In genomic region chr1:33234588-33234990, GRCh38 we compare ENCODE assay signal across 20 cellular contexts. TPM values are rescaled to one million over a fixed set of nuclear protein-coding genes. Genes with fewer than 3 reads are reported as not detected.
A peak's percentile ranks its signal among the peaks of the same experiment; 100 is the strongest.
DNase-seq lines count a peak whose midpoint lies in the region; ATAC-seq and TF ChIP-seq lines count a peak whose summit lies in the region.
"Had no signal": no experiment of that assay in that cellular context is flagged by ENCODE, and none has a peak within 500 bp of the region (broad histone marks: within the 10 kb centered on the region; RNA-seq: fewer than 3 reads in every experiment).

No MANE protein-coding gene starts in this region.

- 100% methylated on average over 1 of the region's 7 CpGs for WGBS in mammary epithelial cell (ENCODE audit: low coverage, missing lambda C conversion rate)

- TF ChIP-seq CTCF in HEK293 (tag by site-specific recombination; IDR thresholded peaks at IDR 0.05) (no peak), mammary epithelial cell (conservative IDR thresholded peaks at IDR 0.05 in 1 of 2, IDR thresholded peaks at IDR 0.05 in 1 of 2; ENCODE audit: extremely low read depth in 1 of 2, insufficient read depth in 1 of 2, low read depth in 1 of 2, low read length in 2 of 2) (no peak), osteoblast (IDR thresholded peaks at IDR 0.05; ENCODE audit: extremely low read depth, low read depth, low read length) (no peak)

- H4K20me1 ChIP-seq in mammary epithelial cell (ENCODE audit: insufficient read depth, low read length) (no peaks in the 10 kb centered on the region), osteoblast (ENCODE audit: insufficient read depth, low read length) (no peaks in the 10 kb centered on the region)

- H3K27ac ChIP-seq in HEK293 (ENCODE audit: extremely low read depth, low read depth, low read length) (no peak overlapping the region), mammary epithelial cell (ENCODE audit: insufficient read depth, low read depth, low read length) (no peak overlapping the region), osteoblast (ENCODE audit: low read depth, low read length) (no peak overlapping the region)
- H3K27ac ChIP-seq: body of pancreas, GM23248, sigmoid colon had no signal

- H3K4me2 ChIP-seq in mammary epithelial cell (ENCODE audit: insufficient read depth, low read depth, low read length) (no peak overlapping the region), osteoblast (ENCODE audit: insufficient read depth, low read length) (no peak overlapping the region)
- H3K4me2 ChIP-seq: SK-N-SH had no signal

- no peak overlapping the region for H3K9ac ChIP-seq in mammary epithelial cell (ENCODE audit: insufficient read depth, low read length)
- H3K9ac ChIP-seq: GM23248, SK-N-SH had no signal

- ATAC-seq in sciatic nerve, result peak; percentile 17
- ATAC-seq: activated CD4-positive, CD25-positive, alpha-beta regulatory T cell treated with anti-CD3 and anti-CD28 coated beads, Interleukin-2, amount 50 U/mL, for 24 hours; body of pancreas had no signal

- DNase-seq in mammary epithelial cell (no peak), left kidney (ENCODE audit: low read depth, low spot score) (peak; percentile 80), sciatic nerve (ENCODE audit: low spot score) (no peak), osteoblast (ENCODE audit: insufficient read length, low spot score, missing footprints) (no peak), NCI-H1417 (lab: John Stamatoyannopoulos, UW) (no peak), T-helper 1 cell (no peak), NCI-H2029 (lab: John Stamatoyannopoulos, UW) (no peak)
- DNase-seq: activated naive CD8-positive, alpha-beta T cell treated with anti-CD3 and anti-CD28 coated beads for 36 hours; body of pancreas; cortex of kidney; GM23248; left cardiac atrium; NCI-H1436 treated with DMSO at 0.1 percent for 48 hours; NCI-H2227 treated with DMSO at 0.1 percent for 48 hours; PC-3; sigmoid colon; SK-N-SH; stimulated activated naive CD4-positive, alpha-beta T cell had no signal

- POLR2A ChIA-PET in HEK293 (lab: Yijun Ruan, JAX), result no interaction called here

- H3K79me2 ChIP-seq in mammary epithelial cell (ENCODE audit: insufficient read depth, low read length) (no peaks in the 10 kb centered on the region), osteoblast (ENCODE audit: insufficient read depth, low read length) (no peaks in the 10 kb centered on the region)

- intact Hi-C loops in mammary epithelial cell (cut with micrococcal nuclease), result no loop called here
- intact Hi-C loops in sciatic nerve (cut with DNase I), result no loop called here

- no peaks in the 10 kb centered on the region for H3K4me1 ChIP-seq in HEK293 (ENCODE audit: control insufficient read depth, insufficient read depth, low read length)
- peaks cover 16% of the 10 kb centered on the region for H3K4me1 ChIP-seq in mammary epithelial cell (ENCODE audit: insufficient read depth, low read length)
- H3K4me1 ChIP-seq in osteoblast (ENCODE audit: insufficient read depth, low read length), result no peaks in the 10 kb centered on the region
- H3K4me1 ChIP-seq: body of pancreas, sigmoid colon had no signal

- dilution Hi-C loops in mammary epithelial cell (cut with HindIII; ENCODE audit: low sequenced_read_pairs), result no loop called here

- H3K27me3 ChIP-seq in mammary epithelial cell (ENCODE audit: insufficient read depth, low read length) (no peaks in the 10 kb centered on the region), osteoblast (ENCODE audit: insufficient read depth, low read length) (no peaks in the 10 kb centered on the region)
- H3K27me3 ChIP-seq: body of pancreas, sigmoid colon had no signal

- no peak overlapping the region for H3K4me3 ChIP-seq in HEK293 (ENCODE audit: low read depth, low read length)
- H3K4me3 ChIP-seq in mammary epithelial cell (replicated peaks in 1 of 3; ENCODE audit: insufficient read depth in 1 of 3, low read depth in 2 of 3, low read length in 3 of 3), result no peak overlapping the region
- no peak overlapping the region for H3K4me3 ChIP-seq in osteoblast (ENCODE audit: insufficient read depth, low read length)
- H3K4me3 ChIP-seq: body of pancreas, GM23248, sigmoid colon had no signal

- in situ Hi-C loops in mammary epithelial cell (cut with MboI; ENCODE audit: low sequenced_read_pairs in 2 of 2), result no loop called here

- no TSS peak for BruUV-seq in mammary epithelial cell (replicated peaks; lab: Mats Ljungman, UMichigan)

- CTCF ChIA-PET in HEK293 (lab: Yijun Ruan, JAX) (interaction anchor here (0.8 kb wide), 1 partner anchor 14 kb away, joined by 4 read pairs; no protein-coding TSS in a partner anchor), mammary epithelial cell (lab: Charles Lee; ENCODE audit: low non-redundant PET) (no interaction called here)

- H3K36me3 ChIP-seq in HEK293 (ENCODE audit: control insufficient read depth in 2 of 2, insufficient read depth in 1 of 2, low read length in 2 of 2) (no peaks in the 10 kb centered on the region), mammary epithelial cell (ENCODE audit: insufficient read depth, low read length) (no peaks in the 10 kb centered on the region), osteoblast (ENCODE audit: insufficient read depth, low read length) (no peaks in the 10 kb centered on the region)
- H3K36me3 ChIP-seq: sigmoid colon had no signal

- peak overlapping the region; percentile 56 for H2AFZ ChIP-seq in mammary epithelial cell (ENCODE audit: low read depth, low read length)
- H2AFZ ChIP-seq in osteoblast (ENCODE audit: low read length), result no peak overlapping the region
- H2AFZ ChIP-seq: GM23248 had no signal

- H3K9me3 ChIP-seq in HEK293 (ENCODE audit: control insufficient read depth, insufficient read depth, low read depth, low read length) (no peaks in the 10 kb centered on the region), mammary epithelial cell (replicated peaks; ENCODE audit: insufficient read depth, low read length) (no peaks in the 10 kb centered on the region), osteoblast (ENCODE audit: low read depth, low read length) (no peaks in the 10 kb centered on the region)
- H3K9me3 ChIP-seq: body of pancreas, sigmoid colon, SK-N-SH had no signal

TF ChIP-seq in HEK293, 187 proteins besides CTCF, POLR2A, EP300 and RAD21:
- TF ChIP-seq RBAK (tag by site-specific recombination; IDR thresholded peaks at IDR 0.05) (no peak), ZBTB6 (tag by site-specific recombination; IDR thresholded peaks at IDR 0.05) (no peak), ZNF2 (tag by site-specific recombination; IDR thresholded peaks at IDR 0.05) (no peak), ZNF114 (tag by site-specific recombination; IDR thresholded peaks at IDR 0.05) (no peak), ZIC2 (tag by site-specific recombination; IDR thresholded peaks at IDR 0.05) (peak; percentile 28; the same call in 1 of the 2 replicates), HIC1 (tag by site-specific recombination; IDR thresholded peaks at IDR 0.05) (no peak), ZNF513 (tag by site-specific recombination; IDR thresholded peaks at IDR 0.05) (no peak)

RNA-seq across cellular contexts. Expression of gene ZNF362, which starts 21.7 kb away (rescaled TPM):
- 10 to 100 TPM in 1 of 2 donors, 1 to 10 TPM in 1; 8.5 to 12.4 TPM for total RNA-seq in mammary epithelial cell
- 5.3 TPM for polyA plus RNA-seq in mammary epithelial cell
- 5.8 TPM for polyA minus RNA-seq in mammary epithelial cell
- 40.0 TPM for total RNA-seq in sciatic nerve
- 13.4 and 18.9 TPM in 2 replicates for total RNA-seq in osteoblast

RNA-seq across cellular contexts. Expression of gene TRIM62, which starts 52.7 kb away (rescaled TPM):
- total RNA-seq in mammary epithelial cell (1 to 10 TPM; 4.2 to 5.6 TPM), sciatic nerve (12.7 TPM), osteoblast (9.4 and 12.3 TPM in 2 replicates)
- 2.9 TPM for polyA plus RNA-seq in mammary epithelial cell
- polyA minus RNA-seq in mammary epithelial cell, result 4.0 TPM
